In the genomic region with DNA sequence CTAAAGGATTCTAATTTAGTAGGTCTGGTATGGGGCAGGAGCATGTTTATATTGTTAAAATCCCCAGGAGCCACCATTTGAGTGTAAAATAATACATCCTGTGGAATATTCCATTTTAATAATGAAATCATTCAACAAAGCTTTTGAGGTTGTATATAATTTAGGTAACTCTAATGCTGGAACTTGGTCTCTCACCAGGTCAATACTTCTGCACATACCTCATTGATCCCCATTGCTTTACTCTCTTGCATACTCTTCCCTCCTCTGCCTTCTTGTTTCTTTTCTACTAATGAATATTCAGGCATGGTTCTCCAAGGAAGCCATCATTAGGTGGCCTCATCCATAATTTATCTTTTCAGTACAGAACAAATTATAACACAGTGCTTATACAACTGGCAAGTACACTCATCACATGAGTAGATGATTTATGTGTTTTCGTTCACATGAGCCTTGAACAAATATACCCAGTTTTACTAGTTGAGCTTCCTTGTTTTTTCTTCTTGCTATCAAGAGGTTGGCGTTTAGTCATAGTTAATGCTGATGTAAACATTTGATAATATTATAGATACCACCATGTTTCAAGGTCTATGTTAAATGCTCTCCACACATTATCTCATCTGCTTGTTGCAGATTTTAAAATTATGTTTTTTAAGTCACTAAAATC, we compare ENCODE assay signal across 19 cellular contexts. TPM values are rescaled to one million over a fixed set of nuclear protein-coding genes. Genes with fewer than 3 reads are reported as not detected.
DNase-seq lines count a peak whose midpoint lies in the region; ATAC-seq and TF ChIP-seq lines count a peak whose summit lies in the region.
"Had no signal": no experiment of that assay in that cellular context is flagged by ENCODE, and none has a peak within 500 bp of the region (broad histone marks: within the 10 kb centered on the region; RNA-seq: fewer than 3 reads in every experiment).

No MANE protein-coding gene starts in this region.

- H4K20me1 ChIP-seq in PC-3 (ENCODE audit: low read length), result peaks cover 35% of the 10 kb centered on the region

- H3K4me1 ChIP-seq in A673 (ENCODE audit: insufficient read depth, low read length, poor library complexity, severe bottlenecking), result peaks cover 41% of the 10 kb centered on the region
- H3K4me1 ChIP-seq in PC-3 (ENCODE audit: insufficient read depth, low read length), result peaks cover 18% of the 10 kb centered on the region
- H3K4me1 ChIP-seq in foreskin keratinocyte, result peaks cover 7% of the 10 kb centered on the region
- H3K4me1 ChIP-seq in effector memory CD4-positive, alpha-beta T cell (ENCODE audit: control insufficient read depth, insufficient read depth, low read length, poor library complexity, severe bottlenecking), result no peaks in the 10 kb centered on the region
- H3K4me1 ChIP-seq: left lung, upper lobe of right lung had no signal

- H3K27me3 ChIP-seq in A673 (replicated peaks; ENCODE audit: insufficient read depth, low read depth, low read length, poor library complexity) (no peaks in the 10 kb centered on the region), PC-3 (ENCODE audit: low read length) (no peaks in the 10 kb centered on the region), foreskin keratinocyte (no peaks in the 10 kb centered on the region)
- H3K27me3 ChIP-seq in effector memory CD4-positive, alpha-beta T cell (replicated peaks; ENCODE audit: control insufficient read depth, insufficient read depth, low read length, poor library complexity, severe bottlenecking), result no peaks in the 10 kb centered on the region
- H3K27me3 ChIP-seq: right lobe of liver, stomach, upper lobe of right lung had no signal

- H3K36me3 ChIP-seq in A673 (ENCODE audit: insufficient read depth, low read length, poor library complexity, severe bottlenecking), result no peaks in the 10 kb centered on the region
- no peaks in the 10 kb centered on the region for H3K36me3 ChIP-seq in PC-3 (ENCODE audit: low read depth, low read length)
- no peaks in the 10 kb centered on the region for H3K36me3 ChIP-seq in effector memory CD4-positive, alpha-beta T cell (ENCODE audit: control insufficient read depth, insufficient read depth, low read length)
- H3K36me3 ChIP-seq: left lung, neutrophil, right lobe of liver, stomach, upper lobe of right lung had no signal

- no peaks in the 10 kb centered on the region for H3F3A ChIP-seq in PC-3 (ENCODE audit: low read length, unreplicated experiment)

- POLR2A ChIA-PET in A673 (lab: Charles Lee; ENCODE audit: low non-redundant PET) (no interaction called here), HEK293T (lab: Yijun Ruan, JAX) (interaction anchor here (0.9 kb wide), 1 partner anchor 545 kb away, joined by 3 read pairs; the partner anchor contains the start of gene CYCS), PC-3 (lab: Charles Lee; ENCODE audit: unreplicated experiment) (no interaction called here)

- H3K4me3 ChIP-seq in A673 (ENCODE audit: low read depth, low read length, poor library complexity, severe bottlenecking), result no peak overlapping the region
- H3K4me3 ChIP-seq in PC-3 (ENCODE audit: low read length), result no peak overlapping the region
- no peak overlapping the region for H3K4me3 ChIP-seq in effector memory CD4-positive, alpha-beta T cell (ENCODE audit: insufficient read depth, low read depth, low read length, poor library complexity, severe bottlenecking)
- H3K4me3 ChIP-seq: left lung, right lobe of liver, stomach, upper lobe of right lung had no signal

- BruUV-seq in A673 (replicated peaks; lab: Mats Ljungman, UMichigan) (no TSS peak), PC-3 (replicated peaks; lab: Mats Ljungman, UMichigan) (no TSS peak)

- H3K9me2 ChIP-seq in PC-3 (replicated peaks; ENCODE audit: low read length), result no peaks in the 10 kb centered on the region

- CTCF ChIA-PET in A673 (lab: Charles Lee), result no interaction called here
- CTCF ChIA-PET in HEK293T (lab: Yijun Ruan, JAX), result no interaction called here
- CTCF ChIA-PET in PC-3 (lab: Charles Lee), result interaction anchor here (0.6 kb wide), 2 partner anchors 188 to 1243 kb away, joined by 3 to 4 read pairs; no protein-coding TSS in a partner anchor

- H3K4me2 ChIP-seq in PC-3 (ENCODE audit: low read length), result no peak overlapping the region

- no peaks in the 10 kb centered on the region for H3K9me3 ChIP-seq in A673 (ENCODE audit: low read depth, low read length, poor library complexity, severe bottlenecking)
- H3K9me3 ChIP-seq in PC-3 (ENCODE audit: low read length), result no peaks in the 10 kb centered on the region
- no peaks in the 10 kb centered on the region for H3K9me3 ChIP-seq in effector memory CD4-positive, alpha-beta T cell (ENCODE audit: control insufficient read depth, low read length)
- H3K9me3 ChIP-seq: left lung, neutrophil, right lobe of liver, stomach, upper lobe of right lung had no signal

- H3K79me2 ChIP-seq in PC-3 (ENCODE audit: low read length), result peaks cover 72% of the 10 kb centered on the region

- no peak overlapping the region for H2AFZ ChIP-seq in PC-3 (ENCODE audit: low read length)

- no peak overlapping the region for H3K9ac ChIP-seq in PC-3 (ENCODE audit: low read length)

- intact Hi-C loops in A673 (cut with micrococcal nuclease; ENCODE audit: unreplicated experiment) (no loop called here), PC-3 (cut with micrococcal nuclease) (no loop called here)

- ATAC-seq in PC-3, result peak; percentile 85
- peak; percentile 41 for ATAC-seq in foreskin keratinocyte
- no peak for ATAC-seq in HG03439 (IDR thresholded peaks at IDR 0.05; ENCODE audit: unreplicated experiment)
- ATAC-seq: left lung, upper lobe of right lung had no signal

- TF ChIP-seq CTCF in A673 (conservative IDR thresholded peaks at IDR 0.05; ENCODE audit: low read depth, low read length) (no peak), PC-3 (conservative IDR thresholded peaks at IDR 0.05; ENCODE audit: low read depth, low read length) (no peak), foreskin keratinocyte (conservative IDR thresholded peaks at IDR 0.05) (no peak)

- no peak overlapping the region for H3K27ac ChIP-seq in A673 (ENCODE audit: low read depth, low read length, poor library complexity, severe bottlenecking)
- no peak overlapping the region for H3K27ac ChIP-seq in PC-3 (ENCODE audit: low read length)
- H3K27ac ChIP-seq in foreskin keratinocyte, result no peak overlapping the region
- no peak overlapping the region for H3K27ac ChIP-seq in effector memory CD4-positive, alpha-beta T cell (ENCODE audit: insufficient read depth, low read length, poor library complexity, severe bottlenecking)
- H3K27ac ChIP-seq: left lung, neutrophil, right lobe of liver, stomach, upper lobe of right lung had no signal

- DNase-seq in A673 (ENCODE audit: low spot score) (peak; percentile 32), HEK293T (ENCODE audit: extremely low spot score) (no peak), PC-3 (peak; percentile 69), foreskin keratinocyte (peak; percentile 10 to 11)
- DNase-seq in activated CD4-positive, CD25-positive, alpha-beta regulatory T cell treated with anti-CD3 and anti-CD28 coated beads, Interleukin-2, amount 50 U/mL, for 72 hours, result no peak
- no peak for DNase-seq in effector memory CD4-positive, alpha-beta T cell
- DNase-seq in stimulated activated naive CD4-positive, alpha-beta T cell (lab: John Stamatoyannopoulos, UW), result no peak
- DNase-seq: activated effector memory CD4-positive, alpha-beta T cell treated with Interleukin-2 at 50 U/mL for 16 hours; amniotic stem cell; cerebellar nuclear complex; DND-41; foreskin fibroblast; KG1; left lung; right lobe of liver; stomach; upper lobe of right lung had no signal

TF ChIP-seq in HEK293T, 16 proteins besides CTCF, POLR2A, EP300 and RAD21:
- TF ChIP-seq FOXM1 (IDR thresholded peaks at IDR 0.05; ENCODE audit: borderline replicate concordance) (0 out of 2 replicates have a peak, but pooled peaks have one; percentile 24), BHLHE40 (IDR thresholded peaks at IDR 0.05; ENCODE audit: borderline replicate concordance) (no peak), CTBP1 (IDR thresholded peaks at IDR 0.05; ENCODE audit: borderline replicate concordance) (peak; percentile 76; the same call in 1 of the 2 replicates), FOXA1 (IDR thresholded peaks at IDR 0.05) (0 out of 2 replicates have a peak, but pooled peaks have one; percentile 31)
- TF ChIP-seq, protein P1, sequence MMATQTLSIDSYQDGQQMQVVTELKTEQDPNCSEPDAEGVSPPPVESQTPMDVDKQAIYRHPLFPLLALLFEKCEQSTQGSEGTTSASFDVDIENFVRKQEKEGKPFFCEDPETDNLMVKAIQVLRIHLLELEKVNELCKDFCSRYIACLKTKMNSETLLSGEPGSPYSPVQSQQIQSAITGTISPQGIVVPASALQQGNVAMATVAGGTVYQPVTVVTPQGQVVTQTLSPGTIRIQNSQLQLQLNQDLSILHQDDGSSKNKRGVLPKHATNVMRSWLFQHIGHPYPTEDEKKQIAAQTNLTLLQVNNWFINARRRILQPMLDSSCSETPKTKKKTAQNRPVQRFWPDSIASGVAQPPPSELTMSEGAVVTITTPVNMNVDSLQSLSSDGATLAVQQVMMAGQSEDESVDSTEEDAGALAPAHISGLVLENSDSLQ (IDR thresholded peaks at IDR 0.05), result peak; percentile 92

RNA-seq across cellular contexts. Expression of gene PALS2, which starts 7.2 kb away (rescaled TPM):
- total RNA-seq in A673 (2021) (65.3 and 68.4 TPM in 2 replicates), PC-3 (2014; rRNA removed) (10.8 and 15.3 TPM in 2 replicates), foreskin keratinocyte (18.7 and 19.2 TPM in 2 replicates)
- 9.2 and 10.3 TPM in 2 replicates for polyA plus RNA-seq in foreskin keratinocyte

Comparison
In these comparisons a context has a peak if more than half of its experiments do, and no peak if none do; other contexts are left out.
1. DNase-seq: peak in A673 (single experiment), PC-3 (single experiment) and foreskin keratinocyte (2 of 2); none in HEK293T (single experiment), activated CD4-positive, CD25-positive, alpha-beta regulatory T cell treated with anti-CD3 and anti-CD28 coated beads, Interleukin-2, amount 50 U/mL, for 72 hours (single experiment), effector memory CD4-positive, alpha-beta T cell (0 of 3) and stimulated activated naive CD4-positive, alpha-beta T cell (0 of 6).